ENCODE assay signal across 8 cellular contexts in genomic region chr6:107488174-107488874, GRCh38. TPM values are rescaled to one million over a fixed set of nuclear protein-coding genes. Genes with fewer than 3 reads are reported as not detected.
A peak's percentile ranks its signal among the peaks of the same experiment; 100 is the strongest.
DNase-seq lines count a peak whose midpoint lies in the region; ATAC-seq, FAIRE-seq and TF ChIP-seq lines count a peak whose summit lies in the region.

No MANE protein-coding gene starts in this region.

- peaks cover 56% of the 10 kb centered on the region for H3K27me3 Mint-ChIP-seq in activated naive CD4-positive, alpha-beta T cell treated with anti-CD3 and anti-CD28 coated beads, Interleukin-2, amount 10 ng/mL, durations not matched to agents 7 days and 5 days

- no peak for TF ChIP-seq RAD21 in K562 (CRISPR knock-in tag; conservative IDR thresholded peaks at IDR 0.05 in 1 of 2, IDR thresholded peaks at IDR 0.05 in 1 of 2)

- H3K27ac ChIP-seq in K562 (ENCODE audit: extremely low read depth, low read depth, low read length) (no peak overlapping the region), lung (ENCODE audit: low read depth in 1 of 2, low read length in 1 of 2) (no peak overlapping the region), upper lobe of right lung (no peak overlapping the region)

- no peaks in the 10 kb centered on the region for H3K36me3 ChIP-seq in K562 (ENCODE audit: control insufficient read depth, insufficient read depth, low read length)
- H3K36me3 ChIP-seq in lung (ENCODE audit: control insufficient read depth in 2 of 2, insufficient read depth in 2 of 2, low read length in 2 of 2): no peaks in the 10 kb centered on the region
- no peaks in the 10 kb centered on the region for H3K36me3 ChIP-seq in upper lobe of right lung

- peaks cover 25% of the 10 kb centered on the region for H3K4me1 Mint-ChIP-seq in activated naive CD4-positive, alpha-beta T cell treated with anti-CD3 and anti-CD28 coated beads, Interleukin-2, amount 10 ng/mL, durations not matched to agents 7 days and 5 days

- H3K9me3 Mint-ChIP-seq in activated naive CD4-positive, alpha-beta T cell treated with anti-CD3 and anti-CD28 coated beads, Interleukin-2, amount 10 ng/mL, durations not matched to agents 7 days and 5 days: no peaks in the 10 kb centered on the region

- WGBS in K562 (ENCODE audit: insufficient coverage, low coverage, missing lambda C conversion rate): 20% methylated on average over 21 of the region's 27 CpGs
- 19 to 35% methylated on average over 27 of the region's 27 CpGs for WGBS in lung, 2 donors

- no peaks in the 10 kb centered on the region for H3K9me1 ChIP-seq in K562 (ENCODE audit: control insufficient read depth, insufficient read depth, low read length)

- in situ Hi-C loops in K562 (cut with MboI): no loop called here

- H3K4me2 ChIP-seq in K562 (ENCODE audit: insufficient read depth, low read length): no peak overlapping the region

- no peaks in the 10 kb centered on the region for H3K79me2 ChIP-seq in K562 (ENCODE audit: control insufficient read depth, insufficient read depth, low read length)

- H3K36me3 Mint-ChIP-seq in activated naive CD4-positive, alpha-beta T cell treated with anti-CD3 and anti-CD28 coated beads, Interleukin-2, amount 10 ng/mL, durations not matched to agents 7 days and 5 days: peaks cover 3% of the 10 kb centered on the region

- H3K9me3 ChIP-seq in K562 (replicated peaks; ENCODE audit: control insufficient read depth, insufficient read depth, low read depth, low read length) (no peaks in the 10 kb centered on the region), lung (ENCODE audit: control insufficient read depth in 2 of 2, insufficient read depth in 1 of 2, low read length in 1 of 2) (peaks cover 0 to 2% of the 10 kb centered on the region in 2 donors), upper lobe of right lung (no peaks in the 10 kb centered on the region)

- CTCF ChIA-PET in activated naive CD4-positive, alpha-beta T cell treated with anti-CD3 and anti-CD28 coated beads, Interleukin-2, amount 10 ng/mL, durations not matched to agents 7 days and 5 days (lab: Charles Lee): interaction anchor here (2.1 kb wide), 1 partner anchor 171 kb away, joined by 5 read pairs; no protein-coding TSS in a partner anchor
- CTCF ChIA-PET in K562 (lab: Yijun Ruan, JAX; ENCODE audit: low intra/inter-chr PET ratio): no interaction called here

- H4K20me1 ChIP-seq in K562 (replicated peaks; ENCODE audit: control insufficient read depth, insufficient read depth, low read length): no peaks in the 10 kb centered on the region

- POLR2A ChIA-PET in K562 (lab: Yijun Ruan, JAX): interaction anchor here (0.7 to 1.2 kb wide), 2 partner anchors 23 to 49 kb away, joined by 3 read pairs; no protein-coding TSS in a partner anchor

- H3K27me3 ChIP-seq in K562 (ENCODE audit: control insufficient read depth in 2 of 2, insufficient read depth in 2 of 2, low read length in 2 of 2): peaks cover 57 to 70% of the 10 kb centered on the region in 2 experiments
- H3K27me3 ChIP-seq in lung (ENCODE audit: control insufficient read depth, insufficient read depth): no peaks in the 10 kb centered on the region
- peaks cover 11% of the 10 kb centered on the region for H3K27me3 ChIP-seq in upper lobe of right lung

- TF ChIP-seq CTCF in K562 (IDR thresholded peaks at IDR 0.05 in 2 of 3, conservative IDR thresholded peaks at IDR 0.05 in 1 of 3; ENCODE audit: insufficient read depth in 2 of 3, low read depth in 1 of 3, low read length in 3 of 3) (no peak), lung (IDR thresholded peaks at IDR 0.05; ENCODE audit: control extremely low read depth, extremely low read depth) (no peak), upper lobe of right lung (IDR thresholded peaks at IDR 0.05) (no peak)

- intact Hi-C loops in K562 (cut with micrococcal nuclease): no loop called here
- intact Hi-C loops in upper lobe of right lung (cut with DNase I): no loop called here

- H3K4me3 ChIP-seq in K562 (no peak overlapping the region), lung (peak overlapping the region; percentile 46), upper lobe of right lung (peak overlapping the region; percentile 78)

- no peak for TF ChIP-seq EP300 in K562 (IDR thresholded peaks at IDR 0.05; ENCODE audit: low read length)

- H3K4me3 Mint-ChIP-seq in activated naive CD4-positive, alpha-beta T cell treated with anti-CD3 and anti-CD28 coated beads, Interleukin-2, amount 10 ng/mL, durations not matched to agents 7 days and 5 days: peak overlapping the region; percentile 84

- H2AFZ ChIP-seq in K562 (ENCODE audit: low read depth, low read length): peak overlapping the region; percentile 56; the same call in 1 of the 2 replicates

- ATAC-seq in K562 (no peak), lung (ENCODE audit: insufficient read depth, low FRiP score) (no peak), upper lobe of right lung (no peak), GM21786 (IDR thresholded peaks at IDR 0.05; ENCODE audit: unreplicated experiment) (no peak), GM21529 (IDR thresholded peaks at IDR 0.05; ENCODE audit: unreplicated experiment) (no peak)

- FAIRE-seq in K562 (lab: Jason Lieb, UNC): no peak

- no peak overlapping the region for H3K9ac ChIP-seq in K562 (ENCODE audit: insufficient read depth in 1 of 2, low read depth in 2 of 2, low read length in 2 of 2)

- no TSS peak for BruUV-seq in K562 (replicated peaks; lab: Mats Ljungman, UMichigan)

- no peak overlapping the region for H3K27ac Mint-ChIP-seq in activated naive CD4-positive, alpha-beta T cell treated with anti-CD3 and anti-CD28 coated beads, Interleukin-2, amount 10 ng/mL, durations not matched to agents 7 days and 5 days

- H3K4me1 ChIP-seq in K562 (replicated peaks in 1 of 2; ENCODE audit: control insufficient read depth in 2 of 2, insufficient read depth in 2 of 2, low read length in 2 of 2): peaks cover 0 to 31% of the 10 kb centered on the region in 2 experiments; a peak in 3 of 5 replicates
- peaks cover 0 to 2% of the 10 kb centered on the region in 2 donors for H3K4me1 ChIP-seq in lung (ENCODE audit: control insufficient read depth in 2 of 2, insufficient read depth in 2 of 2, low read length in 2 of 2)
- H3K4me1 ChIP-seq in upper lobe of right lung: peaks cover 18% of the 10 kb centered on the region

- TF ChIP-seq POLR2A in K562 (conservative IDR thresholded peaks at IDR 0.05): no peak

- DNase-seq in activated naive CD4-positive, alpha-beta T cell treated with anti-CD3 and anti-CD28 coated beads, Interleukin-2, amount 10 ng/mL, durations not matched to agents 7 days and 5 days: no peak
- no peak for DNase-seq in activated naive CD4-positive, alpha-beta T cell treated with Interleukin-2 at 50 U/mL for 16 hours
- DNase-seq in K562 (ENCODE audit: extremely low read depth in 1 of 4, low spot score in 3 of 4): no peak
- DNase-seq in lung (ENCODE audit: low spot score): no peak
- no peak for DNase-seq in upper lobe of right lung
- no peak for DNase-seq in COLO668 (lab: John Stamatoyannopoulos, UW; ENCODE audit: unreplicated experiment)

TF ChIP-seq in K562, 482 proteins besides CTCF, POLR2A, EP300 and RAD21 (continues in another document):
- TF ChIP-seq MBD2 (IDR thresholded peaks at IDR 0.05; ENCODE audit: borderline replicate concordance, low read depth) (no peak), NBN (IDR thresholded peaks at IDR 0.05; ENCODE audit: low read depth) (no peak)

RNA-seq across cellular contexts. Expression of gene SOBP, which starts 1.6 kb away (rescaled TPM):
- not detected in 2 replicates for total RNA-seq in K562 (2011; cell fraction: chromatin; rRNA removed; ENCODE audit: low replicate concordance)
- total RNA-seq in K562 (2011; cell fraction: nucleolus; rRNA removed): not detected in 2 replicates
- not detected in 2 replicates for total RNA-seq in K562 (2011; cell fraction: nucleoplasm; rRNA removed)
- total RNA-seq in K562 (2014; rRNA removed) (not detected in 2 replicates), K562 (2014; rRNA removed; fragmentation: Illumina TruSeq; extraction: Trizol) (not detected in 2 replicates), K562 (2015; rRNA removed; fragmentation: Illumina TruSeq; extraction: Trizol) (not detected in 2 replicates), K562 (2021) (0.16 TPM in 1 of 2 replicates, not detected in the other), lung (10 to 100 TPM in 1 of 2 donors, 1 to 10 TPM in 1; 9.2 to 14.5 TPM), upper lobe of right lung (6.8 TPM)
- polyA plus RNA-seq in K562 (2011; rRNA removed) (not detected in 2 replicates), K562 (2014; fragmentation: Illumina TruSeq; extraction: Trizol) (not detected in 2 replicates), K562 (2014; fragmentation: Nextera tagmentation; extraction: Ambion mirVana) (not detected), K562 (2014; rRNA removed) (not detected in 2 replicates), lung (1 to 10 TPM; 1.6 to 2.5 TPM)
- polyA plus RNA-seq in K562 (2011; cell fraction: cytosol; rRNA removed): not detected in 2 replicates
- polyA plus RNA-seq in K562 (2011; cell fraction: nucleus; rRNA removed): not detected in 2 replicates
- polyA plus RNA-seq in K562 (2012): not detected in 2 replicates
- polyA minus RNA-seq in K562 (2011; rRNA and poly(A)+ RNA removed): not detected in 2 replicates
- not detected in 2 replicates for polyA minus RNA-seq in K562 (2011; cell fraction: cytosol; rRNA and poly(A)+ RNA removed)
- polyA minus RNA-seq in K562 (2011; cell fraction: nucleus; rRNA and poly(A)+ RNA removed): not detected in 2 replicates

RNA-seq across cellular contexts. Expression of gene PDSS2, which starts 29.0 kb away (rescaled TPM):
- 22.5 and 28.8 TPM in 2 replicates for total RNA-seq in K562 (2011; cell fraction: chromatin; rRNA removed; ENCODE audit: low replicate concordance)
- total RNA-seq in K562 (2011; cell fraction: nucleolus; rRNA removed): 22.5 and 23.5 TPM in 2 replicates
- 37.7 and 47.8 TPM in 2 replicates for total RNA-seq in K562 (2011; cell fraction: nucleoplasm; rRNA removed)
- total RNA-seq in K562 (2014; rRNA removed) (5.8 and 8.3 TPM in 2 replicates), K562 (2014; rRNA removed; fragmentation: Illumina TruSeq; extraction: Trizol) (10.9 and 11.9 TPM in 2 replicates), K562 (2015; rRNA removed; fragmentation: Illumina TruSeq; extraction: Trizol) (10.7 and 12.0 TPM in 2 replicates), K562 (2021) (13.0 and 13.8 TPM in 2 replicates), lung (10 to 100 TPM; 19.4 to 19.8 TPM), upper lobe of right lung (16.2 TPM)
- polyA plus RNA-seq in K562 (2011; rRNA removed) (14.8 and 17.6 TPM in 2 replicates), K562 (2014; fragmentation: Illumina TruSeq; extraction: Trizol) (9.0 and 11.6 TPM in 2 replicates), K562 (2014; fragmentation: Nextera tagmentation; extraction: Ambion mirVana) (10 to 100 TPM; 16.9 to 21.1 TPM), K562 (2014; rRNA removed) (9.9 and 11.7 TPM in 2 replicates), lung (10 to 100 TPM in 1 of 2 donors, 1 to 10 TPM in 1; 6.6 to 11.7 TPM)
- polyA plus RNA-seq in K562 (2011; cell fraction: cytosol; rRNA removed): 14.9 and 16.0 TPM in 2 replicates
- polyA plus RNA-seq in K562 (2011; cell fraction: nucleus; rRNA removed): 13.6 and 13.7 TPM in 2 replicates
- polyA plus RNA-seq in K562 (2012): 9.6 and 11.8 TPM in 2 replicates
- 13.6 and 13.9 TPM in 2 replicates for polyA minus RNA-seq in K562 (2011; rRNA and poly(A)+ RNA removed)
- 8.3 and 10.1 TPM in 2 replicates for polyA minus RNA-seq in K562 (2011; cell fraction: cytosol; rRNA and poly(A)+ RNA removed)
- polyA minus RNA-seq in K562 (2011; cell fraction: nucleus; rRNA and poly(A)+ RNA removed): 20.5 and 25.9 TPM in 2 replicates
